ENCODE assay signal across 10 cellular contexts in genomic region chr7:152522551-152522950, GRCh38.
A peak's percentile ranks its signal among the peaks of the same experiment; 100 is the strongest.
DNase-seq lines count a peak whose midpoint lies in the region; ATAC-seq and TF ChIP-seq lines count a peak whose summit lies in the region.
"Had no signal": no experiment of that assay in that cellular context is flagged by ENCODE, and none has a peak within 500 bp of the region (broad histone marks: within the 10 kb centered on the region; RNA-seq: fewer than 3 reads in every experiment).

No MANE protein-coding gene starts in this region.

- no peaks in the 10 kb centered on the region for H3K4me1 ChIP-seq in effector memory CD4-positive, alpha-beta T cell (ENCODE audit: control insufficient read depth, insufficient read depth, low read length, poor library complexity, severe bottlenecking)
- H3K4me1 ChIP-seq: Peyer's patch had no signal

- H3K9me3 ChIP-seq in effector memory CD4-positive, alpha-beta T cell (ENCODE audit: control insufficient read depth, low read length), result no peaks in the 10 kb centered on the region
- H3K9me3 ChIP-seq: Peyer's patch had no signal

- no peaks in the 10 kb centered on the region for H3K36me3 ChIP-seq in effector memory CD4-positive, alpha-beta T cell (ENCODE audit: control insufficient read depth, insufficient read depth, low read length)
- H3K36me3 ChIP-seq: Peyer's patch had no signal

- ATAC-seq in GM21717 (IDR thresholded peaks at IDR 0.05; ENCODE audit: unreplicated experiment), result no peak
- no peak for ATAC-seq in HG03159 (IDR thresholded peaks at IDR 0.05; ENCODE audit: unreplicated experiment)
- ATAC-seq in HG03280 (IDR thresholded peaks at IDR 0.05; ENCODE audit: unreplicated experiment), result no peak
- ATAC-seq: activated T-cell treated with anti-CD3 and anti-CD28 coated beads, Interleukin-2, amount 50 U/mL, for 4 hours had no signal

- TF ChIP-seq CTCF in fibroblast of mammary gland (conservative IDR thresholded peaks at IDR 0.05; ENCODE audit: control insufficient read depth, insufficient read depth, low read depth, low read length), result no peak

- no peak overlapping the region for H3K27ac ChIP-seq in effector memory CD4-positive, alpha-beta T cell (ENCODE audit: insufficient read depth, low read length, poor library complexity, severe bottlenecking)
- H3K27ac ChIP-seq: Peyer's patch had no signal

- no peak overlapping the region for H3K4me3 ChIP-seq in fibroblast of mammary gland (ENCODE audit: control insufficient read depth, low read depth, low read length)
- no peak overlapping the region for H3K4me3 ChIP-seq in effector memory CD4-positive, alpha-beta T cell (ENCODE audit: insufficient read depth, low read depth, low read length, poor library complexity, severe bottlenecking)

- peak; percentile 78 for DNase-seq in DMS79 treated with DMSO at 0.1 percent for 48 hours (lab: John Stamatoyannopoulos, UW)
- peak; percentile 91 for DNase-seq in NCI-H69 (lab: John Stamatoyannopoulos, UW)
- DNase-seq in fibroblast of mammary gland (ENCODE audit: low read depth), result peak; percentile 21
- peak; percentile 59 for DNase-seq in putamen (ENCODE audit: low spot score)
- no peak for DNase-seq in effector memory CD4-positive, alpha-beta T cell
- DNase-seq: activated T-cell treated with anti-CD3 and anti-CD28 coated beads, Interleukin-2, amount 50 U/mL, for 4 hours had no signal

- H3K27me3 ChIP-seq in effector memory CD4-positive, alpha-beta T cell (replicated peaks; ENCODE audit: control insufficient read depth, insufficient read depth, low read length, poor library complexity, severe bottlenecking), result no peaks in the 10 kb centered on the region
- H3K27me3 ChIP-seq: Peyer's patch had no signal

Comparison
In these comparisons a context has a peak if more than half of its experiments do, and no peak if none do; other contexts are left out.
1. DNase-seq: peak in DMS79 treated with DMSO at 0.1 percent for 48 hours (single experiment), NCI-H69 (single experiment), fibroblast of mammary gland (single experiment) and putamen (single experiment); none in effector memory CD4-positive, alpha-beta T cell (0 of 3).